Comparison of ENCODE assay signal across 7 cellular contexts in genomic region chr6:108556864-108557493, GRCh38. TPM values are rescaled to one million over a fixed set of nuclear protein-coding genes. Genes with fewer than 3 reads are reported as not detected.
DNase-seq lines count a peak whose midpoint lies in the region; TF ChIP-seq lines count a peak whose summit lies in the region.

No MANE protein-coding gene starts in this region.

- H2AFZ ChIP-seq in smooth muscle cell (ENCODE audit: low read depth): peak overlapping the region; percentile 93

- H3K4me3 ChIP-seq in HAP-1: peak overlapping the region; percentile 84
- H3K4me3 ChIP-seq in WERI-Rb-1 (ENCODE audit: low read depth, low read length): peak overlapping the region; percentile 98
- H3K4me3 ChIP-seq in smooth muscle cell: peak overlapping the region; percentile 100

- DNase-seq in HAP-1 (ENCODE audit: low spot score in 2 of 2): peak in 1 of 2 experiments; percentile 28
- DNase-seq in WERI-Rb-1: no peak
- DNase-seq in head of caudate nucleus: peak in 24 of 42 donors; percentile 4 to 57 (median 26)
- DNase-seq in smooth muscle cell (lab: John Stamatoyannopoulos, UW; ENCODE audit: unreplicated experiment): no peak
- DNase-seq in foreskin melanocyte: no peak
- no peak for DNase-seq in GM20000 (ENCODE audit: low spot score)
- no peak for DNase-seq in GM13976 (ENCODE audit: low spot score)

- 28% methylated on average over 16 of the region's 16 CpGs for WGBS in smooth muscle cell (ENCODE audit: low lambda C conversion rate)

- no peaks in the 10 kb centered on the region for H3K27me3 ChIP-seq in HAP-1 (ENCODE audit: low read depth)
- peaks cover 4% of the 10 kb centered on the region for H3K27me3 ChIP-seq in WERI-Rb-1 (ENCODE audit: insufficient read depth, low read depth, severe bottlenecking)
- no peaks in the 10 kb centered on the region for H3K27me3 ChIP-seq in smooth muscle cell (ENCODE audit: low read depth)

- peaks cover 5% of the 10 kb centered on the region for H4K20me1 ChIP-seq in smooth muscle cell (ENCODE audit: low read depth)

- H3K36me3 ChIP-seq in HAP-1 (replicated peaks) (peaks cover 5% of the 10 kb centered on the region), WERI-Rb-1 (no peaks in the 10 kb centered on the region), smooth muscle cell (ENCODE audit: low read depth) (no peaks in the 10 kb centered on the region)

- H3K4me1 ChIP-seq in HAP-1 (peaks cover 7% of the 10 kb centered on the region), smooth muscle cell (ENCODE audit: low read depth) (peaks cover 5% of the 10 kb centered on the region)

- no peak for TF ChIP-seq CTCF in WERI-Rb-1 (IDR thresholded peaks at IDR 0.05; ENCODE audit: low read depth, low read length)
- TF ChIP-seq CTCF in smooth muscle cell (IDR thresholded peaks at IDR 0.05; ENCODE audit: borderline replicate concordance, insufficient read depth, poor library complexity, severe bottlenecking): no peak
- no peak for TF ChIP-seq CTCF in GM20000 (IDR thresholded peaks at IDR 0.05; ENCODE audit: extremely low read depth, missing control alignments)
- no peak for TF ChIP-seq CTCF in GM13976 (IDR thresholded peaks at IDR 0.05; ENCODE audit: borderline replicate concordance, control extremely low read depth, extremely low read depth, insufficient read depth, missing control alignments)

- H3K9ac ChIP-seq in smooth muscle cell (ENCODE audit: low read depth): peak overlapping the region; percentile 86

- H3K27ac ChIP-seq in WERI-Rb-1 (peak overlapping the region; percentile 98), smooth muscle cell (ENCODE audit: low read depth) (peak overlapping the region; percentile 99)

- in situ Hi-C loops in HAP-1 (cut with MboI; ENCODE audit: low sequenced_read_pairs) (no loop called here), GM13976 (cut with MboI; ENCODE audit: low sequenced_read_pairs, unreplicated experiment) (no loop called here)

- peaks cover 6% of the 10 kb centered on the region for H3F3A ChIP-seq in smooth muscle cell (ENCODE audit: low read depth)

- H3K4me2 ChIP-seq in smooth muscle cell: peak overlapping the region; percentile 93

- intact Hi-C loops in head of caudate nucleus (cut with DNase I): loop anchor here (5.0 to 10.0 kb wide), 4 partner anchors 225 to 828 kb away; partner anchors contain the start of genes CD164, CEP57L1 and SESN1

- H3K9me3 ChIP-seq in HAP-1: no peaks in the 10 kb centered on the region
- H3K9me3 ChIP-seq in WERI-Rb-1 (ENCODE audit: severe bottlenecking): no peaks in the 10 kb centered on the region
- no peaks in the 10 kb centered on the region for H3K9me3 ChIP-seq in smooth muscle cell (replicated peaks; ENCODE audit: low read depth)

- peaks cover 5% of the 10 kb centered on the region for H3K79me2 ChIP-seq in smooth muscle cell (ENCODE audit: low read depth)

RNA-seq across cellular contexts. Expression of gene FOXO3, which starts 3.7 kb away (rescaled TPM):
- 36.2 and 40.3 TPM in 2 replicates for total RNA-seq in smooth muscle cell
- 34.7 and 35.9 TPM in 2 replicates for polyA plus RNA-seq in smooth muscle cell

Comparison
In these comparisons a context has a peak if more than half of its experiments do, and no peak if none do; other contexts are left out.
1. DNase-seq: peak in head of caudate nucleus (24 of 42); none in WERI-Rb-1 (single experiment), smooth muscle cell (single experiment), foreskin melanocyte (single experiment), GM20000 (single experiment) and GM13976 (single experiment).
2. Peak in every context shown above with its lines, with median percentiles within 50 percentile points of each other: H3K4me3 ChIP-seq.